7 cellular contexts compared by ENCODE assay signal in genomic region chr11:64874308-64874707, GRCh38. TPM values are rescaled to one million over a fixed set of nuclear protein-coding genes. Genes with fewer than 3 reads are reported as not detected.
A peak's percentile ranks its signal among the peaks of the same experiment; 100 is the strongest.
DNase-seq lines count a peak whose midpoint lies in the region; ATAC-seq, FAIRE-seq and TF ChIP-seq lines count a peak whose summit lies in the region.
"Had no signal": no experiment of that assay in that cellular context is flagged by ENCODE, and none has a peak within 500 bp of the region (broad histone marks: within the 10 kb centered on the region; RNA-seq: fewer than 3 reads in every experiment).

No MANE protein-coding gene starts in this region.

- DNase-seq in astrocyte (ENCODE audit: low read depth) (peak; percentile 73), neural progenitor cell (ENCODE audit: low spot score) (no peak), SW 1271 (lab: John Stamatoyannopoulos, UW) (no peak), progenitor cell of endocrine pancreas (ENCODE audit: low spot score, unreplicated experiment) (no peak)
- DNase-seq: NCI-H446 had no signal

- peak overlapping the region; percentile 94 to 99 (median 97) for H3K4me3 Mint-ChIP-seq in IgD-negative memory B cell
- H3K4me3 Mint-ChIP-seq in astrocyte (ENCODE audit: unreplicated experiment), result peak overlapping the region; percentile 74
- H3K4me3 Mint-ChIP-seq in neural progenitor cell, result peak overlapping the region; percentile 15
- H3K4me3 Mint-ChIP-seq in progenitor cell of endocrine pancreas (ENCODE audit: low read depth), result no peak overlapping the region

- H3K9ac ChIP-seq in astrocyte (ENCODE audit: low read length) (peak overlapping the region; percentile 92), neural progenitor cell (no peak overlapping the region)

- H3K36me3 Mint-ChIP-seq in IgD-negative memory B cell, result peaks cover 17% of the 10 kb centered on the region
- peaks cover 25% of the 10 kb centered on the region for H3K36me3 Mint-ChIP-seq in astrocyte (ENCODE audit: low read depth, unreplicated experiment)
- peaks cover 6% of the 10 kb centered on the region for H3K36me3 Mint-ChIP-seq in neural progenitor cell
- H3K36me3 Mint-ChIP-seq in progenitor cell of endocrine pancreas (ENCODE audit: insufficient read depth), result peaks cover 8% of the 10 kb centered on the region

- H4K20me1 ChIP-seq in astrocyte (ENCODE audit: insufficient read depth, low read length) (peaks cover 84% of the 10 kb centered on the region), neural progenitor cell (ENCODE audit: low read depth) (peaks cover 37% of the 10 kb centered on the region)

- no peak for TF ChIP-seq CTCF in astrocyte (IDR thresholded peaks at IDR 0.05; ENCODE audit: insufficient read depth, low read depth, low read length)
- no peak for TF ChIP-seq CTCF in neural progenitor cell (IDR thresholded peaks at IDR 0.05)
- no peak for TF ChIP-seq CTCF in progenitor cell of endocrine pancreas (IDR thresholded peaks at IDR 0.05; ENCODE audit: unreplicated experiment)

- H3K27ac Mint-ChIP-seq in IgD-negative memory B cell, result peak overlapping the region; percentile 86 to 98 (median 92)
- peak overlapping the region; percentile 12 for H3K27ac Mint-ChIP-seq in astrocyte (ENCODE audit: unreplicated experiment)
- no peak overlapping the region for H3K27ac Mint-ChIP-seq in neural progenitor cell
- H3K27ac Mint-ChIP-seq in progenitor cell of endocrine pancreas, result no peak overlapping the region

- H3K4me2 ChIP-seq in astrocyte (ENCODE audit: low read length), result peak overlapping the region; percentile 98
- H3K4me2 ChIP-seq in neural progenitor cell, result no peak overlapping the region

- H3K27me3 ChIP-seq in astrocyte (ENCODE audit: insufficient read depth, low read length) (no peaks in the 10 kb centered on the region), neural progenitor cell (no peaks in the 10 kb centered on the region)

- H3K27ac ChIP-seq in astrocyte (ENCODE audit: low read depth, low read length), result no peak overlapping the region
- no peak overlapping the region for H3K27ac ChIP-seq in neural progenitor cell

- no peak for FAIRE-seq in astrocyte (lab: Jason Lieb, UNC)

- H3K9me3 Mint-ChIP-seq in IgD-negative memory B cell, result no peaks in the 10 kb centered on the region
- no peaks in the 10 kb centered on the region for H3K9me3 Mint-ChIP-seq in astrocyte (ENCODE audit: unreplicated experiment)
- no peaks in the 10 kb centered on the region for H3K9me3 Mint-ChIP-seq in neural progenitor cell
- no peaks in the 10 kb centered on the region for H3K9me3 Mint-ChIP-seq in progenitor cell of endocrine pancreas (ENCODE audit: low read depth)

- no peaks in the 10 kb centered on the region for H3K9me3 ChIP-seq in astrocyte (ENCODE audit: insufficient read depth, low read depth, low read length)
- H3K9me3 ChIP-seq in neural progenitor cell (ENCODE audit: low read depth), result no peaks in the 10 kb centered on the region

- peaks cover 55% of the 10 kb centered on the region for H3K4me1 ChIP-seq in astrocyte (ENCODE audit: insufficient read depth, low read length)
- peaks cover 19% of the 10 kb centered on the region for H3K4me1 ChIP-seq in neural progenitor cell

- H3K36me3 ChIP-seq in astrocyte (ENCODE audit: insufficient read depth, low read length), result peaks cover 15% of the 10 kb centered on the region
- no peaks in the 10 kb centered on the region for H3K36me3 ChIP-seq in neural progenitor cell

- ATAC-seq in HG03095 (IDR thresholded peaks at IDR 0.05; ENCODE audit: unreplicated experiment), result no peak

- H3K27me3 Mint-ChIP-seq in IgD-negative memory B cell, result no peaks in the 10 kb centered on the region
- H3K27me3 Mint-ChIP-seq in astrocyte (ENCODE audit: low read depth, unreplicated experiment), result no peaks in the 10 kb centered on the region
- peaks cover 2% of the 10 kb centered on the region for H3K27me3 Mint-ChIP-seq in neural progenitor cell (ENCODE audit: insufficient read depth, low read depth)
- no peaks in the 10 kb centered on the region for H3K27me3 Mint-ChIP-seq in progenitor cell of endocrine pancreas

- peak overlapping the region; percentile 9 for H3K4me3 ChIP-seq in astrocyte (ENCODE audit: insufficient read depth, low read depth, low read length)
- no peak overlapping the region for H3K4me3 ChIP-seq in neural progenitor cell

- H3K4me1 Mint-ChIP-seq in IgD-negative memory B cell, result peaks cover 47 to 55% (median 48%) of the 10 kb centered on the region in 3 donors
- peaks cover 40% of the 10 kb centered on the region for H3K4me1 Mint-ChIP-seq in astrocyte (ENCODE audit: low read depth, unreplicated experiment)
- peaks cover 59% of the 10 kb centered on the region for H3K4me1 Mint-ChIP-seq in neural progenitor cell
- H3K4me1 Mint-ChIP-seq in progenitor cell of endocrine pancreas (ENCODE audit: low read depth), result peaks cover 54% of the 10 kb centered on the region

- H3K79me2 ChIP-seq in astrocyte (ENCODE audit: insufficient read depth, low read length), result peaks cover 82% of the 10 kb centered on the region
- H3K79me2 ChIP-seq in neural progenitor cell (ENCODE audit: low read depth), result peaks cover 17% of the 10 kb centered on the region

- H2AFZ ChIP-seq in astrocyte (ENCODE audit: low read depth, low read length) (no peak overlapping the region), neural progenitor cell (replicated peaks) (no peak overlapping the region)

- peaks cover 10% of the 10 kb centered on the region for H3F3A ChIP-seq in neural progenitor cell (ENCODE audit: low read depth)

RNA-seq across cellular contexts. Expression of gene EHD1, which starts 4.1 kb away (rescaled TPM):
- 210 TPM for polyA plus RNA-seq in IgD-negative memory B cell
- total RNA-seq in astrocyte, result 182 and 201 TPM in 2 replicates
- total RNA-seq in neural progenitor cell (ENCODE audit: low replicate concordance), result 19.8 and 39.7 TPM in 2 replicates
- total RNA-seq in progenitor cell of endocrine pancreas, result 55.0 and 57.2 TPM in 2 replicates

RNA-seq across cellular contexts. Expression of gene CDC42BPG, which starts 29.9 kb away (rescaled TPM):
- polyA plus RNA-seq in IgD-negative memory B cell, result 0.15 TPM
- total RNA-seq in astrocyte (2.0 and 4.6 TPM in 2 replicates), neural progenitor cell (ENCODE audit: low replicate concordance) (0.62 and 2.1 TPM in 2 replicates), progenitor cell of endocrine pancreas (20.1 and 21.1 TPM in 2 replicates)

RNA-seq across cellular contexts. Expression of gene ATG2A, which starts 42.7 kb away (rescaled TPM):
- 3.9 TPM for polyA plus RNA-seq in IgD-negative memory B cell
- total RNA-seq in astrocyte (21.4 and 21.8 TPM in 2 replicates), neural progenitor cell (ENCODE audit: low replicate concordance) (4.4 and 16.6 TPM in 2 replicates), progenitor cell of endocrine pancreas (33.2 and 35.0 TPM in 2 replicates)

RNA-seq across cellular contexts. Expression of gene PPP2R5B, which starts 50.2 kb away (rescaled TPM):
- polyA plus RNA-seq in IgD-negative memory B cell, result 11.4 TPM
- 22.5 and 24.1 TPM in 2 replicates for total RNA-seq in astrocyte
- 5.7 and 11.3 TPM in 2 replicates for total RNA-seq in neural progenitor cell (ENCODE audit: low replicate concordance)
- total RNA-seq in progenitor cell of endocrine pancreas, result 14.1 and 15.9 TPM in 2 replicates

Comparison
In these comparisons a context has a peak if more than half of its experiments do, and no peak if none do; other contexts are left out.
1. H3K27ac Mint-ChIP-seq: peak in IgD-negative memory B cell (3 of 3) and astrocyte (single experiment); none in neural progenitor cell (single experiment) and progenitor cell of endocrine pancreas (single experiment).